ENCODE assay signal across 8 cellular contexts in the genomic region with DNA sequence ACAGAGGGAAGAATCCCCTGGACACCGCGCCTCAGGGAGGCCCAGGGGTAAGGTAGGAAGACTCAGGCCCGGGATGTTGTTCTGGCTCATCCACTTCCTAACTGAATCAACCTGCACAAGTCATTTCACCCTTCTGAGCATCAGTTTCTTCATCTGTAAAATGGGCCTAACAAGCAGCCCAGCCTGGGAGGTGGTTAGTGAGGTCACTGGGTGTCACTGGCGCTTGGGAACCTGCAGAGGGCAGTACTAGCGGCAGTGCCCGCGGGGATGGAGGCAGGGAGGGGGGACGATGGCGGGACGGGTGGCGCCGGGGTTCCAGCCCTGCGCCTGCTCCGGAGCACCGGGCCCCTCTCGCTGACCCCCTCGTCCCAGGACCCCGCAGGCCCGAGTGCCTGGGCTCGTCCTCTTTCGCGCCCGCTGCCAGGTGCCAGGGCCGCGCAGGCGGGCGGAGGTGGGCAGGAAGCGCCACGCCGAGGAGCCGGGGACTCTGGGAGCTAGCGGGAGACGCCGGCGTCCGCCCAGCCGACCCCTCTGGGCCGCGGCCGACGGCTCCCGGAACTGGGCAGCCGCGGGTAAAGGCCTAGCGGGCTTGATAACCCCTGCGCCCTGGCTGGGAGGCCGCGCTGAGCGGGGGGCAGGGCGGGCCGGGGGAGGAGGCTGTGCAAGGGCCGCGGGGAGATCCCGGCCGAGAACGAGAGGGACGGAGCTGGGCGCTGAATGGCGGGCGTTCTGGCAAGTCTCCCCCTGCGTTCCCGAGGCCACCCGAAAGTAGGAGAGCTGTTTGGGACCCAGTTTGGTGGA. TPM values are rescaled to one million over a fixed set of nuclear protein-coding genes. Genes with fewer than 3 reads are reported as not detected.
DNase-seq lines count a peak whose midpoint lies in the region; ATAC-seq and TF ChIP-seq lines count a peak whose summit lies in the region.

Gene NLRX1, plus strand, starts transcription at position 255 of the 801 bp plus-strand sequence. CDS start 2,679 bp downstream, outside the sequence.

- no peaks in the 10 kb centered on the region for H3K9me3 ChIP-seq in transverse colon

- DNase-seq in ELR (ENCODE audit: low read depth) (peak; percentile 88), Kasumi-1 (lab: John Stamatoyannopoulos, UW) (peak; percentile 80 to 83), SW 1271 (lab: John Stamatoyannopoulos, UW) (peak; percentile 58 to 77), cardiac septum (ENCODE audit: low spot score) (peak; percentile 95), pons (ENCODE audit: low spot score) (peak; percentile 77), transverse colon (peak; percentile 90)
- peak; percentile 74 for DNase-seq in activated naive CD8-positive, alpha-beta T cell treated with anti-CD3 and anti-CD28 coated beads, Interleukin-2, amount 50 U/mL, for 16 hours (ENCODE audit: low read depth, low spot score)

- H3K4me3 ChIP-seq in transverse colon: peak within 1 kb of the TSS; percentile 74 to 94 (median 82)

- no peak for TF ChIP-seq EP300 in transverse colon (IDR thresholded peaks at IDR 0.05; ENCODE audit: low read depth)

- H3K27ac ChIP-seq in transverse colon: peak within 1 kb of the TSS; percentile 91 to 96 (median 94)

- no peaks in the 10 kb centered on the region for H3K27me3 ChIP-seq in transverse colon

- in situ Hi-C loops in transverse colon (cut with MboI; ENCODE audit: low pct_ligation_motif_present in 1 of 4, low pct_unique_long_range_greater_than_20kb in 1 of 4, low sequenced_read_pairs in 3 of 4): no loop called here

- peak; percentile 86 for TF ChIP-seq POLR2A in transverse colon (IDR thresholded peaks at IDR 0.05)

- intact Hi-C loops in cardiac septum (cut with DNase I) (loop anchor here (2.0 kb wide), 1 partner anchor 36 kb away; no protein-coding TSS in a partner anchor), transverse colon (cut with DNase I; ENCODE audit: low total_unique reads) (no loop called here)

- TF ChIP-seq CTCF in transverse colon (IDR thresholded peaks at IDR 0.05): peak; percentile 87 to 97 (median 91)

- peaks cover 0 to 12% (median 6%) of the 10 kb centered on the region in 4 donors for H3K4me1 ChIP-seq in transverse colon

- ATAC-seq in GM21825 (IDR thresholded peaks at IDR 0.05; ENCODE audit: unreplicated experiment): peak; percentile 87

- WGBS in transverse colon (ENCODE audit: low coverage in 1 of 2), 2 donors: 11 to 43% methylated on average over 3 to 21 of the region's 63 CpGs

- no peaks in the 10 kb centered on the region for H3K36me3 ChIP-seq in transverse colon

RNA-seq across cellular contexts. Expression of gene NLRX1, which starts in this region (rescaled TPM):
- total RNA-seq in cardiac septum (25.4 TPM), transverse colon (10 to 100 TPM; 16.4 to 30.1 (median 18.2) TPM)

Comparison
In these comparisons a context has a peak if more than half of its experiments do, and no peak if none do; other contexts are left out.
1. Peak in every context shown above with its lines: DNase-seq, ATAC-seq, H3K4me3 ChIP-seq and H3K27ac ChIP-seq.